ENCODE assay signal across 10 cellular contexts in the genomic region with DNA sequence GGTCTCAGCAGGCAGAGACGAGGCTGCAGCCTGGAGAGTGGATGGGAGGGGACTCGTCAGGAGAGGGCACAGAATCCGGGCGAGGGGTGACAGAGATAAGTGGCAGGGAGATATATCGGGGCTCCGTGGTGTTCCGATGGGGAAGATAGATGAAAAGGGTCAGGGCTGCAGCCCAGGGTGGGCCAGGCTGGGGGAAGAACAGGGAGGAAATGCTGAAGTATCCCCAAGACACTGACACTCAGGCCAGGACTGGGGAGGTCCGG. TPM values are rescaled to one million over a fixed set of nuclear protein-coding genes. Genes with fewer than 3 reads are reported as not detected.
DNase-seq lines count a peak whose midpoint lies in the region; ATAC-seq, FAIRE-seq and TF ChIP-seq lines count a peak whose summit lies in the region.
"Had no signal": no experiment of that assay in that cellular context is flagged by ENCODE, and none has a peak within 500 bp of the region (broad histone marks: within the 10 kb centered on the region; RNA-seq: fewer than 3 reads in every experiment).

No MANE protein-coding gene starts in this region.

- H2BK120ac ChIP-seq in mesenchymal stem cell (ENCODE audit: low read depth, low read length): no peak overlapping the region

- H2AK5ac ChIP-seq in mesenchymal stem cell (ENCODE audit: low read length, severe bottlenecking): no peak overlapping the region

- TF ChIP-seq CTCF in astrocyte (IDR thresholded peaks at IDR 0.05; ENCODE audit: insufficient read depth, low read depth, low read length) (no peak), tibial nerve (IDR thresholded peaks at IDR 0.05) (no peak)

- H3K4me3 Mint-ChIP-seq in activated naive CD4-positive, alpha-beta T cell treated with anti-CD3 and anti-CD28 coated beads, Interleukin-2, amount 10 ng/mL, durations not matched to agents 7 days and 5 days: peak overlapping the region; percentile 80
- H3K4me3 Mint-ChIP-seq in astrocyte (ENCODE audit: unreplicated experiment): peak overlapping the region; percentile 81
- H3K4me3 Mint-ChIP-seq: natural killer cell had no signal

- no peak overlapping the region for H3K4ac ChIP-seq in mesenchymal stem cell (ENCODE audit: low read depth in 1 of 2, low read length in 2 of 2)

- peaks cover 17% of the 10 kb centered on the region for H3K36me3 Mint-ChIP-seq in activated naive CD4-positive, alpha-beta T cell treated with anti-CD3 and anti-CD28 coated beads, Interleukin-2, amount 10 ng/mL, durations not matched to agents 7 days and 5 days
- H3K36me3 Mint-ChIP-seq in activated naive CD4-positive, alpha-beta T cell treated with anti-CD3 and anti-CD28 coated beads, Interleukin-2, amount 50 U/mL, for 72 hours: no peaks in the 10 kb centered on the region
- peaks cover 3% of the 10 kb centered on the region for H3K36me3 Mint-ChIP-seq in astrocyte (ENCODE audit: low read depth, unreplicated experiment)
- H3K36me3 Mint-ChIP-seq: natural killer cell had no signal

- TF ChIP-seq EP300 in tibial nerve (IDR thresholded peaks at IDR 0.05): no peak

- H3K9ac ChIP-seq in astrocyte (ENCODE audit: low read length) (no peak overlapping the region), mesenchymal stem cell (ENCODE audit: low read length) (peak overlapping the region; percentile 70)

- no peak overlapping the region for H3K27ac Mint-ChIP-seq in activated naive CD4-positive, alpha-beta T cell treated with anti-CD3 and anti-CD28 coated beads, Interleukin-2, amount 10 ng/mL, durations not matched to agents 7 days and 5 days
- H3K27ac Mint-ChIP-seq in activated naive CD4-positive, alpha-beta T cell treated with anti-CD3 and anti-CD28 coated beads, Interleukin-2, amount 50 U/mL, for 72 hours: peak overlapping the region in 1 of 2 donors; percentile 15
- no peak overlapping the region for H3K27ac Mint-ChIP-seq in astrocyte (ENCODE audit: unreplicated experiment)

- H3K79me1 ChIP-seq in mesenchymal stem cell (replicated peaks; ENCODE audit: low read length, poor library complexity, severe bottlenecking): peaks cover 28% of the 10 kb centered on the region

- 94% methylated on average over 8 of the region's 8 CpGs for WGBS in mesenchymal stem cell
- WGBS in tibial nerve, 2 donors: 59 to 70% methylated on average over 8 of the region's 8 CpGs

- H3K9me3 Mint-ChIP-seq in activated naive CD4-positive, alpha-beta T cell treated with anti-CD3 and anti-CD28 coated beads, Interleukin-2, amount 10 ng/mL, durations not matched to agents 7 days and 5 days: no peaks in the 10 kb centered on the region
- no peaks in the 10 kb centered on the region for H3K9me3 Mint-ChIP-seq in activated naive CD4-positive, alpha-beta T cell treated with anti-CD3 and anti-CD28 coated beads, Interleukin-2, amount 50 U/mL, for 72 hours
- H3K9me3 Mint-ChIP-seq in astrocyte (ENCODE audit: unreplicated experiment): no peaks in the 10 kb centered on the region
- H3K9me3 Mint-ChIP-seq: natural killer cell had no signal

- no peaks in the 10 kb centered on the region for H3K36me3 ChIP-seq in astrocyte (ENCODE audit: insufficient read depth, low read length)
- peaks cover 25 to 47% of the 10 kb centered on the region in 2 experiments for H3K36me3 ChIP-seq in mesenchymal stem cell (ENCODE audit: control insufficient read depth in 1 of 2, insufficient read depth in 2 of 2, low read depth in 1 of 2, low read length in 2 of 2)
- H3K36me3 ChIP-seq in tibial nerve: peaks cover 0 to 4% (median 0%) of the 10 kb centered on the region in 3 donors

- no peak overlapping the region for H3K18ac ChIP-seq in mesenchymal stem cell (ENCODE audit: low read depth in 1 of 2, low read length in 2 of 2)

- peaks cover 20% of the 10 kb centered on the region for H3K79me2 ChIP-seq in astrocyte (ENCODE audit: insufficient read depth, low read length)

- ATAC-seq in activated naive CD4-positive, alpha-beta T cell treated with anti-CD3 and anti-CD28 coated beads, Interleukin-2, amount 50 U/mL, for 72 hours: no peak
- ATAC-seq in GM18867 (IDR thresholded peaks at IDR 0.05; ENCODE audit: unreplicated experiment): no peak
- ATAC-seq: natural killer cell had no signal

- H4K8ac ChIP-seq in mesenchymal stem cell (ENCODE audit: low read length): no peak overlapping the region

- peaks cover 4% of the 10 kb centered on the region for H3K27me3 Mint-ChIP-seq in activated naive CD4-positive, alpha-beta T cell treated with anti-CD3 and anti-CD28 coated beads, Interleukin-2, amount 10 ng/mL, durations not matched to agents 7 days and 5 days
- H3K27me3 Mint-ChIP-seq in astrocyte (ENCODE audit: low read depth, unreplicated experiment): no peaks in the 10 kb centered on the region

- CTCF ChIA-PET in activated naive CD4-positive, alpha-beta T cell treated with anti-CD3 and anti-CD28 coated beads, Interleukin-2, amount 10 ng/mL, durations not matched to agents 7 days and 5 days (lab: Charles Lee): no interaction called here

- H3K4me2 ChIP-seq in astrocyte (ENCODE audit: low read length) (peak overlapping the region; percentile 54), mesenchymal stem cell (ENCODE audit: low read length, poor library complexity, severe bottlenecking) (peak overlapping the region; percentile 40)

- H3K27ac ChIP-seq in astrocyte (ENCODE audit: low read depth, low read length) (no peak overlapping the region), mesenchymal stem cell (ENCODE audit: low read length, poor library complexity, severe bottlenecking) (no peak overlapping the region), tibial nerve (peak overlapping the region; percentile 21 to 86 (median 78))

- no peaks in the 10 kb centered on the region for H4K20me1 ChIP-seq in astrocyte (ENCODE audit: insufficient read depth, low read length)

- H3K4me1 Mint-ChIP-seq in activated naive CD4-positive, alpha-beta T cell treated with anti-CD3 and anti-CD28 coated beads, Interleukin-2, amount 10 ng/mL, durations not matched to agents 7 days and 5 days: peaks cover 33% of the 10 kb centered on the region
- H3K4me1 Mint-ChIP-seq in astrocyte (ENCODE audit: low read depth, unreplicated experiment): peaks cover 3% of the 10 kb centered on the region

- H3K4me1 ChIP-seq in astrocyte (ENCODE audit: insufficient read depth, low read length) (peaks cover 25% of the 10 kb centered on the region), mesenchymal stem cell (ENCODE audit: control insufficient read depth, insufficient read depth, low read depth, low read length) (peaks cover 66% of the 10 kb centered on the region), tibial nerve (peaks cover 0 to 77% (median 54%) of the 10 kb centered on the region in 4 donors)

- no peak overlapping the region for H3K23ac ChIP-seq in mesenchymal stem cell (ENCODE audit: low read length in 2 of 2)

- H4K91ac ChIP-seq in mesenchymal stem cell (ENCODE audit: low read length): no peak overlapping the region

- FAIRE-seq in astrocyte (lab: Jason Lieb, UNC): no peak
- FAIRE-seq: GM12878 had no signal

- H3K27me3 ChIP-seq in astrocyte (ENCODE audit: insufficient read depth, low read length) (no peaks in the 10 kb centered on the region), mesenchymal stem cell (ENCODE audit: control insufficient read depth in 1 of 2, insufficient read depth in 1 of 2, low read length in 2 of 2) (no peaks in the 10 kb centered on the region), tibial nerve (no peaks in the 10 kb centered on the region)

- no peak overlapping the region for H2BK5ac ChIP-seq in mesenchymal stem cell (ENCODE audit: low read depth, low read length, poor library complexity, severe bottlenecking)

- H3K14ac ChIP-seq in mesenchymal stem cell (ENCODE audit: low read length in 2 of 2): no peak overlapping the region

- H2AFZ ChIP-seq in astrocyte (ENCODE audit: low read depth, low read length) (no peak overlapping the region), mesenchymal stem cell (ENCODE audit: low read depth, low read length) (no peak overlapping the region)

- H3K9me3 ChIP-seq in astrocyte (ENCODE audit: insufficient read depth, low read depth, low read length) (no peaks in the 10 kb centered on the region), mesenchymal stem cell (ENCODE audit: control insufficient read depth, low read length) (no peaks in the 10 kb centered on the region), tibial nerve (no peaks in the 10 kb centered on the region)

- no peak for DNase-seq in activated naive CD4-positive, alpha-beta T cell treated with anti-CD3 and anti-CD28 coated beads, Interleukin-2, amount 10 ng/mL, durations not matched to agents 7 days and 5 days
- no peak for DNase-seq in activated naive CD4-positive, alpha-beta T cell treated with anti-CD3 and anti-CD28 coated beads, Interleukin-2, amount 50 U/mL, for 72 hours (ENCODE audit: low spot score in 2 of 2)
- DNase-seq in astrocyte (ENCODE audit: low read depth): no peak
- DNase-seq in mesenchymal stem cell: no peak
- DNase-seq in tibial nerve (ENCODE audit: low spot score in 2 of 2): no peak
- DNase-seq in activated gamma-delta T cell treated with Interleukin-2 at 50 U/mL for 16 hours: no peak
- no peak for DNase-seq in nucleus accumbens (lab: John Stamatoyannopoulos, UW)
- DNase-seq: natural killer cell had no signal

- H2BK15ac ChIP-seq in mesenchymal stem cell (ENCODE audit: low read depth, poor library complexity, severe bottlenecking): no peak overlapping the region

- no peak overlapping the region for H3K4me3 ChIP-seq in astrocyte (ENCODE audit: insufficient read depth, low read depth, low read length)
- H3K4me3 ChIP-seq in mesenchymal stem cell (ENCODE audit: insufficient read depth in 1 of 2, low read depth in 1 of 2, low read length in 2 of 2): peak overlapping the region in 1 of 2 experiments; percentile 82
- H3K4me3 ChIP-seq in tibial nerve: peak overlapping the region in 1 of 4 donors; percentile 49
- H3K4me3 ChIP-seq: GM12878 had no signal

- H2BK12ac ChIP-seq in mesenchymal stem cell (ENCODE audit: low read length in 2 of 2): no peak overlapping the region

- no peak for TF ChIP-seq POLR2A in tibial nerve (IDR thresholded peaks at IDR 0.05)

RNA-seq across cellular contexts. Expression of a gene that starts 2.1 kb away (rescaled TPM):
- 10 to 100 TPM; 71.3 to 95.6 TPM for total RNA-seq in activated naive CD4-positive, alpha-beta T cell treated with anti-CD3 and anti-CD28 coated beads, Interleukin-2, amount 50 U/mL, for 72 hours
- total RNA-seq in astrocyte (495 and 654 TPM in 2 replicates), tibial nerve (100 to 1,000 TPM; 191 to 392 (median 296) TPM)
- 349 TPM for polyA plus RNA-seq in mesenchymal stem cell (2013, experiment 1 of 2)
- polyA plus RNA-seq in mesenchymal stem cell (2013, experiment 2 of 2): 351 TPM

RNA-seq across cellular contexts. Expression of a gene that starts 32.0 kb away (rescaled TPM):
- total RNA-seq in activated naive CD4-positive, alpha-beta T cell treated with anti-CD3 and anti-CD28 coated beads, Interleukin-2, amount 50 U/mL, for 72 hours: 10 to 100 TPM; 54.7 to 57.0 TPM
- total RNA-seq in astrocyte (71.3 and 72.1 TPM in 2 replicates), tibial nerve (10 to 100 TPM; 21.0 to 27.3 (median 25.5) TPM)
- 37.8 TPM for polyA plus RNA-seq in mesenchymal stem cell (2013, experiment 1 of 2)
- 38.3 TPM for polyA plus RNA-seq in mesenchymal stem cell (2013, experiment 2 of 2)

RNA-seq across cellular contexts. Expression of a gene that starts 46.4 kb away (rescaled TPM):
- total RNA-seq in activated naive CD4-positive, alpha-beta T cell treated with anti-CD3 and anti-CD28 coated beads, Interleukin-2, amount 50 U/mL, for 72 hours: not detected
- total RNA-seq in astrocyte (1.8 and 2.2 TPM in 2 replicates), tibial nerve (100 to 1,000 TPM in 1 of 4 donors, 10 to 100 TPM in 3; 67.1 to 147 (median 90.0) TPM)
- 11.9 TPM for polyA plus RNA-seq in mesenchymal stem cell (2013, experiment 1 of 2)
- 13.6 TPM for polyA plus RNA-seq in mesenchymal stem cell (2013, experiment 2 of 2)

RNA-seq across cellular contexts. Expression of a gene that starts 52.4 kb away (rescaled TPM):
- 1 to 10 TPM; 1.1 TPM for total RNA-seq in activated naive CD4-positive, alpha-beta T cell treated with anti-CD3 and anti-CD28 coated beads, Interleukin-2, amount 50 U/mL, for 72 hours
- total RNA-seq in astrocyte (184 and 187 TPM in 2 replicates), tibial nerve (100 to 1,000 TPM; 187 to 456 (median 339) TPM)
- polyA plus RNA-seq in mesenchymal stem cell (2013, experiment 1 of 2): 391 TPM
- polyA plus RNA-seq in mesenchymal stem cell (2013, experiment 2 of 2): 397 TPM

Comparison
In these comparisons a context has a peak if more than half of its experiments do, and no peak if none do; other contexts are left out.
1. H3K27ac ChIP-seq: peak in tibial nerve (4 of 4); none in astrocyte (single experiment) and mesenchymal stem cell (single experiment).
2. RNA of a gene that starts 46.4 kb away (total RNA-seq): 67.1 to 147 TPM in tibial nerve; 1.8 to 2.2 TPM in astrocyte and not detected in activated naive CD4-positive, alpha-beta T cell treated with anti-CD3 and anti-CD28 coated beads, Interleukin-2, amount 50 U/mL, for 72 hours; every median in the first group is over 10 times any median in the second.